23 cellular contexts compared by ENCODE assay signal in genomic region chr5:85488295-85488694, GRCh38.
"Had no signal": no experiment of that assay in that cellular context is flagged by ENCODE, and none has a peak within 500 bp of the region (broad histone marks: within the 10 kb centered on the region; RNA-seq: fewer than 3 reads in every experiment).

No MANE protein-coding gene starts in this region.

- DNase-seq: Kasumi-1, MM.1S, MV-4-11, NCI-H1048, NCI-H1105, NCI-H1417, NCI-H1436 treated with DMSO at 0.1 percent for 48 hours, NCI-H1694, NCI-H187 treated with DMSO at 0.1 percent for 48 hours, NCI-H2029 treated with DMSO at 0.1 percent for 48 hours, NCI-H2171 treated with DMSO at 0.1 percent for 48 hours, NCI-H2227 treated with DMSO at 0.1 percent for 48 hours, NCI-H524, NCI-H526 treated with DMSO at 0.1 percent for 48 hours, NCI-H774, Right ventricle myocardium superior, RPMI8226, SIG-M5, SW 1271, T-cell had no signal

- ATAC-seq: K562, T-cell had no signal

- FAIRE-seq: HTR-8/SVneo, K562, RCC 7860 had no signal
